In genomic region chr9:19229725-19230355, GRCh38 we compare ENCODE assay signal across 1 cellular context.
TF ChIP-seq lines count a peak whose summit lies in the region.

No MANE protein-coding gene starts in this region.

TF ChIP-seq in HepG2, 621 proteins besides CTCF, POLR2A, EP300 and RAD21 (continued from another document and continues in another):
- no peak for TF ChIP-seq REST (IDR thresholded peaks at IDR 0.05; ENCODE audit: borderline replicate concordance in 1 of 2, low read depth in 1 of 2, low read length in 2 of 2)
- peak; percentile 58; the same call in 1 of the 2 replicates for TF ChIP-seq SMAD3 (CRISPR knock-in tag; IDR thresholded peaks at IDR 0.05)
- TF ChIP-seq MTA1 (CRISPR knock-in tag; IDR thresholded peaks at IDR 0.05; ENCODE audit: borderline replicate concordance) = no peak
- peak; percentile 31; the same call in 1 of the 2 replicates for TF ChIP-seq UBTF (CRISPR knock-in tag; IDR thresholded peaks at IDR 0.05)
- no peak for TF ChIP-seq ZNF101 (CRISPR knock-in tag; IDR thresholded peaks at IDR 0.05; ENCODE audit: borderline replicate concordance, low read depth)
- TF ChIP-seq ZBTB7A (CRISPR knock-in tag; IDR thresholded peaks at IDR 0.05) = peak; percentile 97
- TF ChIP-seq ZNF281 (CRISPR knock-in tag; IDR thresholded peaks at IDR 0.05; ENCODE audit: borderline replicate concordance) = 0 out of 2 replicates have a peak, but pooled peaks have one; percentile 67
- TF ChIP-seq ZNF616 (CRISPR knock-in tag; IDR thresholded peaks at IDR 0.05; ENCODE audit: low read depth) = no peak
- 0 out of 2 replicates have a peak, but pooled peaks have one; percentile 15 for TF ChIP-seq NRL (CRISPR knock-in tag; IDR thresholded peaks at IDR 0.05; ENCODE audit: borderline replicate concordance)
- no peak for TF ChIP-seq SNAPC5 (CRISPR knock-in tag; IDR thresholded peaks at IDR 0.05; ENCODE audit: borderline replicate concordance)
- TF ChIP-seq NR1H2 (CRISPR knock-in tag; IDR thresholded peaks at IDR 0.05; ENCODE audit: borderline replicate concordance, low read depth) = 0 out of 2 replicates have a peak, but pooled peaks have one; percentile 18
- 0 out of 2 replicates have a peak, but pooled peaks have one; percentile 20 for TF ChIP-seq ZNF766 (CRISPR knock-in tag; IDR thresholded peaks at IDR 0.05; ENCODE audit: borderline replicate concordance)
- TF ChIP-seq XRCC5 (optimal IDR thresholded peaks at IDR 0.05; ENCODE audit: low read length) = peak; percentile 35
- no peak for TF ChIP-seq ZSCAN30 (CRISPR knock-in tag; IDR thresholded peaks at IDR 0.05)
- TF ChIP-seq ZNF83 (CRISPR knock-in tag; IDR thresholded peaks at IDR 0.05; ENCODE audit: borderline replicate concordance) = no peak
- TF ChIP-seq IRF9 (CRISPR knock-in tag; IDR thresholded peaks at IDR 0.05; ENCODE audit: borderline replicate concordance) = peak; percentile 9
- no peak for TF ChIP-seq SRSF9 (IDR thresholded peaks at IDR 0.05; ENCODE audit: borderline replicate concordance, insufficient read depth, low read depth, low read length, poor library complexity, severe bottlenecking)
- no peak for TF ChIP-seq THYN1 (CRISPR knock-in tag; IDR thresholded peaks at IDR 0.05; ENCODE audit: borderline replicate concordance, low read depth)
- no peak for TF ChIP-seq ZNF296 (CRISPR knock-in tag; conservative IDR thresholded peaks at IDR 0.05)
- TF ChIP-seq PCBP1 (IDR thresholded peaks at IDR 0.05; ENCODE audit: borderline replicate concordance, low read depth, low read length) = no peak
- TF ChIP-seq AKAP8 (CRISPR knock-in tag; IDR thresholded peaks at IDR 0.05) = no peak
- TF ChIP-seq ZNF484 (CRISPR knock-in tag; IDR thresholded peaks at IDR 0.05; ENCODE audit: borderline replicate concordance, low read depth) = no peak
- 0 out of 2 replicates have a peak, but pooled peaks have one; percentile 30 for TF ChIP-seq ZXDC (CRISPR knock-in tag; IDR thresholded peaks at IDR 0.05)
- TF ChIP-seq RAD51 (IDR thresholded peaks at IDR 0.05; ENCODE audit: borderline replicate concordance) = no peak
- TF ChIP-seq DR1 (CRISPR knock-in tag; IDR thresholded peaks at IDR 0.05) = no peak
- TF ChIP-seq HMGXB3 (CRISPR knock-in tag; IDR thresholded peaks at IDR 0.05; ENCODE audit: borderline replicate concordance) = 0 out of 2 replicates have a peak, but pooled peaks have one; percentile 34
- TF ChIP-seq ZNF33B (CRISPR knock-in tag; IDR thresholded peaks at IDR 0.05) = no peak
- TF ChIP-seq JDP2 (CRISPR knock-in tag; IDR thresholded peaks at IDR 0.05; ENCODE audit: borderline replicate concordance) = no peak
- 0 out of 2 replicates have a peak, but pooled peaks have one; percentile 38 for TF ChIP-seq ZNF556 (CRISPR knock-in tag; IDR thresholded peaks at IDR 0.05; ENCODE audit: borderline replicate concordance)
- no peak; the same call in 1 of the 2 replicates for TF ChIP-seq ZNF564 (CRISPR knock-in tag; IDR thresholded peaks at IDR 0.05)
- no peak for TF ChIP-seq MLXIP (CRISPR knock-in tag; IDR thresholded peaks at IDR 0.05; ENCODE audit: borderline replicate concordance)
- 0 out of 2 replicates have a peak, but pooled peaks have one; percentile 6 for TF ChIP-seq EED (CRISPR knock-in tag; IDR thresholded peaks at IDR 0.05)
- no peak for TF ChIP-seq ZNF354B (CRISPR knock-in tag; IDR thresholded peaks at IDR 0.05)
- TF ChIP-seq ARNT2 (CRISPR knock-in tag; IDR thresholded peaks at IDR 0.05; ENCODE audit: low read depth) = peak; percentile 56; the same call in 1 of the 2 replicates
